22 cellular contexts compared by ENCODE assay signal in genomic region chr6:36187446-36187845, GRCh38.
"Had no signal": no experiment of that assay in that cellular context is flagged by ENCODE, and none has a peak within 500 bp of the region (broad histone marks: within the 10 kb centered on the region; RNA-seq: fewer than 3 reads in every experiment).

No MANE protein-coding gene starts in this region.

- H3K4me2 ChIP-seq: hepatocyte had no signal

- H3K9me3 ChIP-seq: esophagus muscularis mucosa, mucosa of descending colon, testis, upper lobe of right lung, vagina had no signal

- ATAC-seq: gastroesophageal sphincter; left colon; left ventricle myocardium superior; mucosa of descending colon; naive thymus-derived CD8-positive, alpha-beta T cell; sciatic nerve; stimulated activated naive B cell treated with anti-CD40 and anti-IgM and Interleukin-4, amounts not matched to agents 10 μg/mL and 1 μg/mL and 100 μg/mL, for 72 hours; stimulated activated naive CD8-positive, alpha-beta T cell treated with anti-CD3 and anti-CD28 coated beads, Interleukin-15, amount 100 ng/mL, for 72 hours; upper lobe of right lung had no signal

- H3K4me1 ChIP-seq: esophagus muscularis mucosa, gastroesophageal sphincter, testis, tibial nerve, upper lobe of right lung, vagina had no signal

- H3K4me3 ChIP-seq: esophagus muscularis mucosa, gastroesophageal sphincter, hepatocyte, mucosa of descending colon, spleen, testis, tibial nerve, upper lobe of right lung, vagina had no signal

- H3K27me3 ChIP-seq: esophagus muscularis mucosa, gastroesophageal sphincter, hepatocyte, spleen, testis, tibial nerve, upper lobe of right lung, vagina had no signal

- H3K79me2 ChIP-seq: hepatocyte had no signal

- DNase-seq: effector memory CD4-positive, alpha-beta T cell; foreskin fibroblast; left colon; left ventricle myocardium superior; mucosa of descending colon; naive thymus-derived CD8-positive, alpha-beta T cell; posterior cingulate gyrus; spleen; stimulated activated CD4-positive, alpha-beta T cell treated with anti-CD3 and anti-CD28 coated beads, Interleukin-15, amount 100 ng/mL, for 24 hours; stimulated activated CD4-positive, alpha-beta T cell treated with anti-CD3 and anti-CD28 coated beads, Interleukin-1b, Interleukin-23, amount 100 ng/mL, for 48 hours; stimulated activated CD4-positive, alpha-beta T cell treated with anti-CD3 and anti-CD28 coated beads, Interleukin-4, amount 100 ng/mL, for 4 hours; stimulated activated naive B cell treated with anti-CD40 and anti-IgM and Interleukin-4, amounts not matched to agents 10 μg/mL and 1 μg/mL and 100 μg/mL, for 72 hours; stimulated activated naive CD8-positive, alpha-beta T cell treated with anti-CD3 and anti-CD28 coated beads, Interleukin-15, amount 100 ng/mL, for 72 hours; testis; upper lobe of right lung had no signal

- H3K36me3 ChIP-seq: esophagus muscularis mucosa, gastroesophageal sphincter, spleen, tibial nerve, upper lobe of right lung, vagina had no signal

- H2AFZ ChIP-seq: hepatocyte had no signal

- H3K27ac ChIP-seq: epithelial cell of prostate, esophagus muscularis mucosa, gastroesophageal sphincter, hepatocyte, spleen, tibial nerve, upper lobe of right lung, vagina had no signal
